8 cellular contexts compared by ENCODE assay signal in the genomic region with DNA sequence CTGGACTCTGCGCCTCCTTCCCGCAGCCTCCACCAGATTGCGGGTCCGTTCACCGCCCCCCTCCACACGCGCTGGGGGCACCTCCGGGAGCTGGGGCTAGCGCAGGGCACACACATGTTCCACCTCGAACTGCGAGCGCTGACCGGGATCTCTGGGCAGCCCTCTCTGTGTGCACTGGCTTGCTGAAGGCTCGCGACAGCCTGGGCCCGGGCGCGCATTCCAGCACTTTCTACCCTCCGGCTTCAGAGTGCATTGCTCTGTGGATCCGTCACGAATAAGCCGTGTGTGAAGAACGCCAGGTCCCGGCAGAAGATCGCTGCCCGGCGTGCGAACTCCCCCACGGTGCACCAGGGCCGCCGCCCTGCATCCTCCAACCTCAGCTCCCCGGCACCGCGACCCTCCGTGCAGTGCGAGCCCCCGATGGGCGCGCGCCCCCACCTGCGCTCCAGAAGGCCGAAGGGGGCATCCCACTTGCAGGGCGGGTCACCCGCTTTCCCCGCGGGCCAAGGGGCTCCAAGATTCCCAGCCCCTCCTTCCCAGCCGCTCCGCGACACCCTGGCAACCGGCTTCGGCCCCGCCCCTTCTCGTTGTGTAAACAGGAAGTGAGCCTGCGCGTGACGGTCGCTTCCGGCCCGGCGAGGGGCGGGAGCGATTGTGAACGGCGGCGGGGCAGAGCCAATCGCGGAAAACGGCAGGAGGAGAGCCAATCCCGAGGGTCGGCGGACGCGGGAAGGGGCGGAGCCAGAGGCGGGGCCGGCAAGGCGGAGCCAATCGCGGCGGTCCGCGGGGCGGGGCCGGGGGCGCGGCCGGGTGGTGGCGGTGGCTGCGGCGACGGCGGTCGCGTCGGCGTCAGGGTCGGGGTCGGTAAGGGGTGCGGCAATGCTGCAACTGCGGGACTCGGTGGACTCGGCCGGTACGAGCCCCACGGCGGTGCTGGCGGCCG. TPM values are rescaled to one million over a fixed set of nuclear protein-coding genes. Genes with fewer than 3 reads are reported as not detected.
A peak's percentile ranks its signal among the peaks of the same experiment; 100 is the strongest.
DNase-seq lines count a peak whose midpoint lies in the region; ATAC-seq and TF ChIP-seq lines count a peak whose summit lies in the region.

TPRG1L (plus strand) TSS at position 822 of the 943 bp plus-strand sequence; CDS start at position 880, 58 bp downstream.

- peak; percentile 98 for DNase-seq in ELF-1 (ENCODE audit: low read depth, low spot score)
- DNase-seq in H7: peak; percentile 100
- peak; percentile 92 to 94 for DNase-seq in SHP77 (lab: John Stamatoyannopoulos, UW)
- peak; percentile 98 for DNase-seq in activated effector memory CD4-positive, alpha-beta T cell treated with Interleukin-2 at 50 U/mL for 16 hours
- DNase-seq in fibroblast of peridontal ligament (ENCODE audit: extremely low read depth): peak; percentile 89
- peak; percentile 98 for DNase-seq in stimulated activated naive CD8-positive, alpha-beta T cell treated with anti-CD3 and anti-CD28 coated beads, Interleukin-15, Interleukin-2, amounts not matched to agents 100 U/mL and 50 U/mL, for 24 hours

- no peaks in the 10 kb centered on the region for H4K20me1 ChIP-seq in Loucy (ENCODE audit: insufficient read depth, low read length, poor library complexity, severe bottlenecking)

- H3K4me3 Mint-ChIP-seq in nephron: peak within 1 kb of the TSS; percentile 95 to 100 (median 97)

- peak within 1 kb of the TSS; percentile 98 for H2AFZ ChIP-seq in Loucy (ENCODE audit: low read length)

- H3K27me3 ChIP-seq in H7 (ENCODE audit: control insufficient read depth, insufficient read depth, low read length) (peaks cover 5% of the 10 kb centered on the region), Loucy (ENCODE audit: insufficient read depth, low read length, poor library complexity, severe bottlenecking) (no peaks in the 10 kb centered on the region)

- peak within 1 kb of the TSS in 2 of 3 experiments; percentile 82 to 85 for H3K27ac Mint-ChIP-seq in nephron

- H3K9ac ChIP-seq in Loucy (ENCODE audit: low read depth, low read length, poor library complexity, severe bottlenecking): peak within 1 kb of the TSS; percentile 76

- H3K4me1 ChIP-seq in Loucy (ENCODE audit: insufficient read depth, low read length, poor library complexity, severe bottlenecking): peaks cover 15% of the 10 kb centered on the region

- H3K4me1 Mint-ChIP-seq in nephron: peaks cover 24% of the 10 kb centered on the region

- no peaks in the 10 kb centered on the region for H3F3A ChIP-seq in Loucy (ENCODE audit: low read depth)

- H3K4me2 ChIP-seq in Loucy (ENCODE audit: low read depth, low read length, poor library complexity, severe bottlenecking): peak within 1 kb of the TSS; percentile 100

- no peaks in the 10 kb centered on the region for H3K9me2 ChIP-seq in Loucy (replicated peaks; ENCODE audit: low read depth, low read length)

- peaks cover 12% of the 10 kb centered on the region for H3K27me3 Mint-ChIP-seq in nephron (ENCODE audit: low read depth)

- H3K36me3 ChIP-seq in H7 (replicated peaks; ENCODE audit: control insufficient read depth, insufficient read depth, low read length) (peaks cover 1% of the 10 kb centered on the region), Loucy (ENCODE audit: insufficient read depth, low read length) (no peaks in the 10 kb centered on the region; the same call in 1 of the 2 replicates)

- peak within 1 kb of the TSS; percentile 88 for H3K4me3 ChIP-seq in H7 (ENCODE audit: insufficient read depth, low read depth, low read length)
- peak within 1 kb of the TSS; percentile 93 for H3K4me3 ChIP-seq in Loucy (ENCODE audit: low read length, poor library complexity, severe bottlenecking)

- peak; percentile 97 for ATAC-seq in stimulated activated naive CD8-positive, alpha-beta T cell treated with anti-CD3 and anti-CD28 coated beads, Interleukin-15, Interleukin-2, amounts not matched to agents 100 U/mL and 50 U/mL, for 24 hours

- peaks cover 11% of the 10 kb centered on the region for H3K36me3 Mint-ChIP-seq in nephron (ENCODE audit: low read depth)

- no peak for TF ChIP-seq CTCF in Loucy (conservative IDR thresholded peaks at IDR 0.05; ENCODE audit: low read length)
- TF ChIP-seq CTCF in nephron (IDR thresholded peaks at IDR 0.05; ENCODE audit: unreplicated experiment in 3 of 3): no peak

- no peaks in the 10 kb centered on the region for H3K9me3 ChIP-seq in Loucy (ENCODE audit: insufficient read depth, low read depth, low read length)

- peaks cover 9% of the 10 kb centered on the region; the same call in 1 of the 2 replicates for H3K79me2 ChIP-seq in Loucy (ENCODE audit: insufficient read depth, low read length)

- no peaks in the 10 kb centered on the region for H3K9me3 Mint-ChIP-seq in nephron

RNA-seq across cellular contexts. Expression of gene TPRG1L, which starts in this region (rescaled TPM):
- 19.6 and 22.0 TPM in 2 replicates for total RNA-seq in H7 (2014; rRNA removed; shearing (Covaris generic))

Comparison
In these comparisons a context has a peak if more than half of its experiments do, and no peak if none do; other contexts are left out.
1. Peak in every context shown above with its lines: DNase-seq, ATAC-seq and H3K4me3 ChIP-seq.